1 cellular context compared by ENCODE assay signal in the genomic region with DNA sequence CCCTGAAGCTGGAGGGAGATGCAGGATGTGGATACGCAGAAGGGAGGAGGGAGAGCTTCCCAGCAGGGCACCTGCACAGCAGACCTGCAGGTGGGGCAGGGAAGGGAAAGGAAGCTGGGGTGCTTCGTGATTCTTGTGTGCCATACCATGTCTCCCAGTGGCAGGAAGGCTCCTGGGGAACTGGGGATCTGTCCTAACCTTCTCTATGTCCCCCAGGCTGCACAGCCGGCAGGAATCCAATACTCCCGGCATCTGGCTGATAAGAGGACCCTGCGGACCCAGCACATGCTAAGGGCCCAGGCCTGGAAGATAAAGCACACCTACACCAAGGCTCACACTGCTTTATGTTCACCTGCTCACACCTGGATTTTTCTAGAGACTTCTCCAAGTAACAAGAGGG.
TF ChIP-seq lines count a peak whose summit lies in the region.

No MANE protein-coding gene starts in this region.

TF ChIP-seq in HepG2, 621 proteins besides CTCF, POLR2A, EP300 and RAD21:
- TF ChIP-seq SNAI1 (CRISPR knock-in tag; IDR thresholded peaks at IDR 0.05; ENCODE audit: borderline replicate concordance) (no peak), ZMYM3 (CRISPR knock-in tag; IDR thresholded peaks at IDR 0.05) (no peak), NFRKB (IDR thresholded peaks at IDR 0.05) (no peak), ZNF34 (CRISPR knock-in tag; IDR thresholded peaks at IDR 0.05; ENCODE audit: borderline replicate concordance) (no peak), ZNF263 (CRISPR knock-in tag; IDR thresholded peaks at IDR 0.05) (0 out of 2 replicates have a peak, but pooled peaks have one; percentile 49), HMG20B (CRISPR knock-in tag; conservative IDR thresholded peaks at IDR 0.05) (no peak), HHEX (CRISPR knock-in tag; IDR thresholded peaks at IDR 0.05) (no peak), SMAD1 (CRISPR knock-in tag; IDR thresholded peaks at IDR 0.05; ENCODE audit: borderline replicate concordance, low read depth) (no peak)
